In genomic region chr2:157831573-157832315, GRCh38 we compare ENCODE assay signal across 1 cellular context.
TF ChIP-seq lines count a peak whose summit lies in the region.

No MANE protein-coding gene starts in this region.

TF ChIP-seq in HepG2, 621 proteins besides CTCF, POLR2A, EP300 and RAD21 (continued from another document):
- TF ChIP-seq SNAPC5 (CRISPR knock-in tag; IDR thresholded peaks at IDR 0.05; ENCODE audit: borderline replicate concordance) = no peak
- TF ChIP-seq ZNF468 (CRISPR knock-in tag; IDR thresholded peaks at IDR 0.05) = no peak
- no peak for TF ChIP-seq PHB2 (IDR thresholded peaks at IDR 0.05; ENCODE audit: partially characterized antibody)
- TF ChIP-seq AGO1 (IDR thresholded peaks at IDR 0.05; ENCODE audit: low read depth, low read length, poor library complexity, severe bottlenecking) = no peak
- no peak for TF ChIP-seq THAP7 (CRISPR knock-in tag; IDR thresholded peaks at IDR 0.05)
- no peak for TF ChIP-seq GPN1 (CRISPR knock-in tag; IDR thresholded peaks at IDR 0.05; ENCODE audit: borderline replicate concordance)
- no peak for TF ChIP-seq SNAPC4 (CRISPR knock-in tag; IDR thresholded peaks at IDR 0.05)
- TF ChIP-seq FOSL2 (CRISPR knock-in tag; IDR thresholded peaks at IDR 0.05) = no peak
- TF ChIP-seq ZBTB7A (CRISPR knock-in tag; IDR thresholded peaks at IDR 0.05) = no peak
- TF ChIP-seq ZNF362 (CRISPR knock-in tag; IDR thresholded peaks at IDR 0.05; ENCODE audit: borderline replicate concordance) = no peak
- TF ChIP-seq RFXANK (CRISPR knock-in tag; IDR thresholded peaks at IDR 0.05) = no peak
- no peak for TF ChIP-seq ATM (IDR thresholded peaks at IDR 0.05; ENCODE audit: borderline replicate concordance)
- TF ChIP-seq MEF2D (CRISPR knock-in tag; IDR thresholded peaks at IDR 0.05) = no peak
- no peak for TF ChIP-seq ZNF704 (CRISPR knock-in tag; IDR thresholded peaks at IDR 0.05; ENCODE audit: borderline replicate concordance)
- no peak for TF ChIP-seq NCOA2 (CRISPR knock-in tag; IDR thresholded peaks at IDR 0.05)
